Comparison of ENCODE assay signal across 8 cellular contexts in genomic region chr11:65150513-65151271, GRCh38. TPM values are rescaled to one million over a fixed set of nuclear protein-coding genes. Genes with fewer than 3 reads are reported as not detected.
A peak's percentile ranks its signal among the peaks of the same experiment; 100 is the strongest.
DNase-seq lines count a peak whose midpoint lies in the region; ATAC-seq, FAIRE-seq and TF ChIP-seq lines count a peak whose summit lies in the region.

No MANE protein-coding gene starts in this region.

- no peak overlapping the region for H2AFZ ChIP-seq in H9 (ENCODE audit: low read length)

- no peaks in the 10 kb centered on the region for H3K4me1 ChIP-seq in CD8-positive, alpha-beta memory T cell (ENCODE audit: insufficient read depth, low read length)
- H3K4me1 ChIP-seq in H9 (ENCODE audit: insufficient read depth, low read length): no peaks in the 10 kb centered on the region

- no peak for TF ChIP-seq CTCF in H9 (conservative IDR thresholded peaks at IDR 0.05)
- TF ChIP-seq CTCF in bronchial epithelial cell (IDR thresholded peaks at IDR 0.05; ENCODE audit: insufficient read depth, low read length, severe bottlenecking): no peak

- H3K27me3 Mint-ChIP-seq in CD8-positive, alpha-beta memory T cell: peaks cover 1 to 4% of the 10 kb centered on the region in 2 donors
- peaks cover 15% of the 10 kb centered on the region for H3K27me3 Mint-ChIP-seq in H9 (ENCODE audit: low read depth)
- H3K27me3 Mint-ChIP-seq in stimulated activated naive B cell treated with anti-CD40 and anti-IgM and Interleukin-4, amounts not matched to agents 10 μg/mL and 1 μg/mL and 100 μg/mL, for 72 hours: no peaks in the 10 kb centered on the region

- no peak overlapping the region for H4K8ac ChIP-seq in H9 (replicated peaks; ENCODE audit: insufficient read length, low read depth, low read length)

- H3K18ac ChIP-seq in H9 (ENCODE audit: insufficient read length, low read depth, low read length): no peak overlapping the region

- no CpG with 5 or more reads among the region's 12 CpGs for WGBS in H9 (ENCODE audit: extremely low coverage, insufficient read length, low lambda C conversion rate)

- no peak overlapping the region for H2BK120ac ChIP-seq in H9 (ENCODE audit: low read depth, low read length, poor library complexity, severe bottlenecking)

- no peaks in the 10 kb centered on the region for H4K20me1 ChIP-seq in H9 (ENCODE audit: control insufficient read depth, insufficient read depth, insufficient read length)

- H3K36me3 ChIP-seq in CD8-positive, alpha-beta memory T cell (ENCODE audit: insufficient read depth, low read length): no peaks in the 10 kb centered on the region
- no peaks in the 10 kb centered on the region for H3K36me3 ChIP-seq in bronchial epithelial cell (ENCODE audit: control insufficient read depth, insufficient read depth, low read length)

- no peak for DNase-seq in CD8-positive, alpha-beta memory T cell
- peak; percentile 45 for DNase-seq in H9
- peak; percentile 93 for DNase-seq in OCI-M1 (lab: John Stamatoyannopoulos, UW)
- DNase-seq in bronchial epithelial cell (ENCODE audit: low read depth): peak; percentile 87
- DNase-seq in left kidney (ENCODE audit: low read depth, low spot score): peak; percentile 74
- peak; percentile 46 for DNase-seq in stimulated activated naive B cell treated with anti-CD40 and anti-IgM and Interleukin-4, amounts not matched to agents 10 μg/mL and 1 μg/mL and 100 μg/mL, for 72 hours
- no peak for DNase-seq in GOT3 (lab: John Stamatoyannopoulos, UW)

- H2BK12ac ChIP-seq in H9 (ENCODE audit: insufficient read length, low read depth, low read length): no peak overlapping the region

- H3K79me2 ChIP-seq in H9 (ENCODE audit: insufficient read depth, low read length): no peaks in the 10 kb centered on the region

- H2AK5ac ChIP-seq in H9 (ENCODE audit: insufficient read length, low read length): no peak overlapping the region

- no peaks in the 10 kb centered on the region for H3K79me1 ChIP-seq in H9 (ENCODE audit: insufficient read depth, low read depth, low read length, poor library complexity, severe bottlenecking)

- H3T11ph ChIP-seq in H9 (ENCODE audit: low read length): no peak overlapping the region

- POLR2A ChIA-PET in CD8-positive, alpha-beta memory T cell (lab: Charles Lee): no interaction called here

- H3K9me3 ChIP-seq in CD8-positive, alpha-beta memory T cell (ENCODE audit: low read length): no peaks in the 10 kb centered on the region
- no peaks in the 10 kb centered on the region for H3K9me3 ChIP-seq in H9 (ENCODE audit: control insufficient read depth, low read depth, low read length)

- H3K23ac ChIP-seq in H9 (ENCODE audit: insufficient read length, low read depth, low read length): no peak overlapping the region

- no peaks in the 10 kb centered on the region for H3K4me1 Mint-ChIP-seq in CD8-positive, alpha-beta memory T cell
- peaks cover 5 to 6% of the 10 kb centered on the region in 2 experiments; a peak in 3 of 4 replicates for H3K4me1 Mint-ChIP-seq in H9
- H3K4me1 Mint-ChIP-seq in stimulated activated naive B cell treated with anti-CD40 and anti-IgM and Interleukin-4, amounts not matched to agents 10 μg/mL and 1 μg/mL and 100 μg/mL, for 72 hours: peaks cover 25 to 48% of the 10 kb centered on the region in 2 donors

- no peak overlapping the region for H3K56ac ChIP-seq in H9 (ENCODE audit: insufficient read length, low read depth, low read length)

- H3K4me2 ChIP-seq in H9 (ENCODE audit: insufficient read depth, insufficient read length, low read length): no peak overlapping the region

- H3K27ac Mint-ChIP-seq in CD8-positive, alpha-beta memory T cell: peak overlapping the region in 2 of 8 donors; percentile 29 to 55
- H3K27ac Mint-ChIP-seq in H9: peak overlapping the region in 1 of 3 experiments; percentile 18; a peak in 2 of 7 replicates
- H3K27ac Mint-ChIP-seq in stimulated activated naive B cell treated with anti-CD40 and anti-IgM and Interleukin-4, amounts not matched to agents 10 μg/mL and 1 μg/mL and 100 μg/mL, for 72 hours: peak overlapping the region; percentile 84

- no peak overlapping the region for H2BK5ac ChIP-seq in H9 (ENCODE audit: insufficient read length, low read length)

- H3K27ac ChIP-seq in CD8-positive, alpha-beta memory T cell (ENCODE audit: low read depth, low read length): peak overlapping the region; percentile 25
- H3K27ac ChIP-seq in H9 (ENCODE audit: insufficient read length, low read depth, low read length): no peak overlapping the region

- H2BK15ac ChIP-seq in H9 (ENCODE audit: low read depth, low read length): no peak overlapping the region

- no peak overlapping the region for H2BK20ac ChIP-seq in H9 (ENCODE audit: low read depth, low read length, poor library complexity, severe bottlenecking)

- no peak overlapping the region for H3K4me3 Mint-ChIP-seq in CD8-positive, alpha-beta memory T cell
- no peak overlapping the region for H3K4me3 Mint-ChIP-seq in H9
- H3K4me3 Mint-ChIP-seq in stimulated activated naive B cell treated with anti-CD40 and anti-IgM and Interleukin-4, amounts not matched to agents 10 μg/mL and 1 μg/mL and 100 μg/mL, for 72 hours: peak overlapping the region in 1 of 2 donors; percentile 23

- H3K14ac ChIP-seq in H9 (ENCODE audit: insufficient read depth, low read length): no peak overlapping the region; the same call in 1 of the 2 replicates

- H3K27me3 ChIP-seq in CD8-positive, alpha-beta memory T cell (ENCODE audit: insufficient read depth, low read length, poor library complexity, severe bottlenecking): no peaks in the 10 kb centered on the region
- H3K27me3 ChIP-seq in H9 (ENCODE audit: insufficient read depth, low read length) (no peaks in the 10 kb centered on the region), bronchial epithelial cell (ENCODE audit: control insufficient read depth, insufficient read depth, low read length) (no peaks in the 10 kb centered on the region)

- no peak overlapping the region for H4K5ac ChIP-seq in H9 (ENCODE audit: insufficient read length, low read depth, low read length)

- H4K91ac ChIP-seq in H9 (ENCODE audit: insufficient read length, low read depth, low read length): no peak overlapping the region

- no peak overlapping the region for H3K4me3 ChIP-seq in CD8-positive, alpha-beta memory T cell (ENCODE audit: low read length)
- H3K4me3 ChIP-seq in bronchial epithelial cell (ENCODE audit: low read depth, low read length): peak overlapping the region; percentile 15

- no peak for FAIRE-seq in bronchial epithelial cell (lab: Jason Lieb, UNC)

- no peaks in the 10 kb centered on the region for H3K36me3 Mint-ChIP-seq in CD8-positive, alpha-beta memory T cell
- H3K36me3 Mint-ChIP-seq in H9 (ENCODE audit: insufficient read depth in 1 of 3, low read depth in 3 of 3): no peaks in the 10 kb centered on the region
- no peaks in the 10 kb centered on the region for H3K36me3 Mint-ChIP-seq in stimulated activated naive B cell treated with anti-CD40 and anti-IgM and Interleukin-4, amounts not matched to agents 10 μg/mL and 1 μg/mL and 100 μg/mL, for 72 hours

- peaks cover 0 to 3% (median 0%) of the 10 kb centered on the region in 5 donors for H3K9me3 Mint-ChIP-seq in CD8-positive, alpha-beta memory T cell
- peaks cover 5 to 8% of the 10 kb centered on the region in 2 experiments; a peak in 4 of 5 replicates for H3K9me3 Mint-ChIP-seq in H9
- H3K9me3 Mint-ChIP-seq in stimulated activated naive B cell treated with anti-CD40 and anti-IgM and Interleukin-4, amounts not matched to agents 10 μg/mL and 1 μg/mL and 100 μg/mL, for 72 hours: no peaks in the 10 kb centered on the region

- no peak overlapping the region for H3K4ac ChIP-seq in H9 (ENCODE audit: low read depth, low read length)

- H3K9ac ChIP-seq in H9 (ENCODE audit: extremely low read depth, insufficient read length, low read length): no peak overlapping the region

- CTCF ChIA-PET in CD8-positive, alpha-beta memory T cell (lab: Charles Lee): no interaction called here

- H3K23me2 ChIP-seq in H9 (ENCODE audit: insufficient read length, low read depth, low read length, poor library complexity, severe bottlenecking): no peaks in the 10 kb centered on the region

- ATAC-seq in stimulated activated naive B cell treated with anti-CD40 and anti-IgM and Interleukin-4, amounts not matched to agents 10 μg/mL and 1 μg/mL and 100 μg/mL, for 72 hours (replicated peaks): peak; percentile 88 to 92
- ATAC-seq in GM19035 (IDR thresholded peaks at IDR 0.05; ENCODE audit: unreplicated experiment): no peak

RNA-seq across cellular contexts. Expression of gene SYVN1, which starts 16.4 kb away (rescaled TPM):
- total RNA-seq in CD8-positive, alpha-beta memory T cell: 10 to 100 TPM; 35.1 to 39.7 TPM
- 19.6 TPM for polyA plus RNA-seq in CD8-positive, alpha-beta memory T cell
- total RNA-seq in H9 (2021): 31.3 and 31.6 TPM in 2 replicates
- 11.6 and 19.7 TPM in 2 replicates for total RNA-seq in bronchial epithelial cell

RNA-seq across cellular contexts. Expression of gene SPDYC, which starts 19.3 kb away (rescaled TPM):
- total RNA-seq in CD8-positive, alpha-beta memory T cell: not detected
- not detected for polyA plus RNA-seq in CD8-positive, alpha-beta memory T cell
- total RNA-seq in H9 (2021): 0.44 and 0.61 TPM in 2 replicates
- not detected in 2 replicates for total RNA-seq in bronchial epithelial cell

RNA-seq across cellular contexts. Expression of gene MRPL49, which starts 28.6 kb away (rescaled TPM):
- total RNA-seq in CD8-positive, alpha-beta memory T cell: 100 to 1,000 TPM; 117 to 118 TPM
- 81.5 TPM for polyA plus RNA-seq in CD8-positive, alpha-beta memory T cell
- total RNA-seq in H9 (2021) (66.7 and 73.4 TPM in 2 replicates), bronchial epithelial cell (36.2 and 42.1 TPM in 2 replicates)

RNA-seq across cellular contexts. Expression of gene FAU, which starts 28.8 kb away (rescaled TPM):
- 1,000 to 10,000 TPM; 1,054 to 1,073 TPM for total RNA-seq in CD8-positive, alpha-beta memory T cell
- 904 TPM for polyA plus RNA-seq in CD8-positive, alpha-beta memory T cell
- 898 and 954 TPM in 2 replicates for total RNA-seq in H9 (2021)
- total RNA-seq in bronchial epithelial cell: 439 and 539 TPM in 2 replicates

RNA-seq across cellular contexts. Expression of gene CAPN1, which starts 31.0 kb away (rescaled TPM):
- total RNA-seq in CD8-positive, alpha-beta memory T cell: 10 to 100 TPM; 88.2 to 92.0 TPM
- polyA plus RNA-seq in CD8-positive, alpha-beta memory T cell: 110 TPM
- total RNA-seq in H9 (2021) (175 and 178 TPM in 2 replicates), bronchial epithelial cell (136 and 165 TPM in 2 replicates)

Comparison
In these comparisons a context has a peak if more than half of its experiments do, and no peak if none do; other contexts are left out.
1. DNase-seq: peak in H9 (single experiment), OCI-M1 (single experiment), bronchial epithelial cell (single experiment), left kidney (single experiment) and stimulated activated naive B cell treated with anti-CD40 and anti-IgM and Interleukin-4, amounts not matched to agents 10 μg/mL and 1 μg/mL and 100 μg/mL, for 72 hours (single experiment); none in CD8-positive, alpha-beta memory T cell (0 of 5) and GOT3 (single experiment).